In the genomic region with DNA sequence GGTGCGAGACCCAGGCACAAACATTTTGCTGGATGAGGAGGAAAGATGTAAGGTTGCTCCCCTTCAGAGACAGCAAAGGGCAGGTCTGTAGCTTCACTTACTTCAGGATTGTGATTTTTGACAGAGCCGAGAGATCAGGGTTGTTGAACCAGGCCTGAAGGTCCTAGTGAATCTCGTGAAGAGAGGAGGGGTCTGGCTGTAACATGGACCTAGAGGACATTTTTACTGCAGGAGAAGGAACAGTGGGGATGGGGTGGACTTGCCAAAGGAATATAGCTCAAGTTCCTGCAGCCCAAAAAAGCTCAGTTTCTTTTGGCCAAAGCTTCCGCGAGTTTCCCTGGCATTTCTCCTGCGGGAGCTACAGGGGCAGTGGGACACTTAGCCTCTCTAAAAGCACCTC, we compare ENCODE assay signal across 10 cellular contexts. TPM values are rescaled to one million over a fixed set of nuclear protein-coding genes. Genes with fewer than 3 reads are reported as not detected.
A peak's percentile ranks its signal among the peaks of the same experiment; 100 is the strongest.
DNase-seq lines count a peak whose midpoint lies in the region; ATAC-seq and TF ChIP-seq lines count a peak whose summit lies in the region.
"Had no signal": no experiment of that assay in that cellular context is flagged by ENCODE, and none has a peak within 500 bp of the region (broad histone marks: within the 10 kb centered on the region; RNA-seq: fewer than 3 reads in every experiment).

No MANE protein-coding gene starts in this region.

- ATAC-seq in lower lobe of right lung (no peak), GM21786 (IDR thresholded peaks at IDR 0.05; ENCODE audit: unreplicated experiment) (no peak)

- WGBS in HUES64: 85% methylated on average over 6 of the region's 6 CpGs

- H3K27ac ChIP-seq in HUES64 (ENCODE audit: low read depth, low read length) (no peak overlapping the region), coronary artery (peak overlapping the region; percentile 94 to 95), lower lobe of right lung (peak overlapping the region; percentile 93), subcutaneous abdominal adipose tissue (ENCODE audit: low read depth, low read length) (no peak overlapping the region)
- H3K27ac ChIP-seq: WERI-Rb-1 had no signal

- DNase-seq in coronary artery (ENCODE audit: low spot score) (no peak), lower lobe of right lung (no peak), globus pallidus (ENCODE audit: low spot score) (no peak), COR-L47 (lab: John Stamatoyannopoulos, UW) (no peak)
- no peak for DNase-seq in activated CD8-positive, alpha-beta memory T cell treated with anti-CD3 and anti-CD28 coated beads, Interleukin-2, amount 50 U/mL, for 4 hours
- DNase-seq: NCI-H446, WERI-Rb-1 had no signal

- H3K36me3 ChIP-seq in HUES64 (ENCODE audit: insufficient read depth, low read length) (no peaks in the 10 kb centered on the region), lower lobe of right lung (no peaks in the 10 kb centered on the region), subcutaneous abdominal adipose tissue (ENCODE audit: control insufficient read depth in 5 of 5, insufficient read depth in 5 of 5, low read length in 5 of 5) (no peaks in the 10 kb centered on the region)
- H3K36me3 ChIP-seq: WERI-Rb-1 had no signal

- H3K9me3 ChIP-seq in HUES64 (ENCODE audit: insufficient read depth, low read depth, low read length) (no peaks in the 10 kb centered on the region), lower lobe of right lung (no peaks in the 10 kb centered on the region), subcutaneous abdominal adipose tissue (ENCODE audit: control insufficient read depth in 5 of 5, low read length in 5 of 5) (no peaks in the 10 kb centered on the region)

- intact Hi-C loops in lower lobe of right lung (cut with DNase I): no loop called here

- peaks cover 85% of the 10 kb centered on the region for H3K27me3 ChIP-seq in HUES64 (ENCODE audit: insufficient read depth, low read length)
- peaks cover 8% of the 10 kb centered on the region for H3K27me3 ChIP-seq in lower lobe of right lung (ENCODE audit: low read depth)
- H3K27me3 ChIP-seq in subcutaneous abdominal adipose tissue (ENCODE audit: control insufficient read depth in 5 of 5, insufficient read depth in 4 of 5, low read length in 5 of 5): peaks cover 0 to 4% (median 0%) of the 10 kb centered on the region in 5 donors

- 0 out of 2 replicates have a peak overlapping the region, but pooled peaks have one; percentile 72 for H3K4me3 ChIP-seq in HUES64 (ENCODE audit: low read length)
- H3K4me3 ChIP-seq in coronary artery: peak overlapping the region; percentile 90
- peak overlapping the region; percentile 83 for H3K4me3 ChIP-seq in lower lobe of right lung
- peak overlapping the region in 4 of 5 donors; percentile 74 to 87 (median 78) for H3K4me3 ChIP-seq in subcutaneous abdominal adipose tissue (ENCODE audit: low read depth in 1 of 5, low read length in 5 of 5)

- H3K9ac ChIP-seq in HUES64 (ENCODE audit: low read depth, low read length): no peak overlapping the region
- peak overlapping the region in 1 of 5 donors; percentile 59 for H3K9ac ChIP-seq in subcutaneous abdominal adipose tissue (ENCODE audit: low read length in 5 of 5)

- TF ChIP-seq CTCF in coronary artery (IDR thresholded peaks at IDR 0.05): no peak
- no peak for TF ChIP-seq CTCF in lower lobe of right lung (IDR thresholded peaks at IDR 0.05)

- H3K4me1 ChIP-seq in HUES64 (ENCODE audit: insufficient read depth, low read length) (no peaks in the 10 kb centered on the region), lower lobe of right lung (peaks cover 31% of the 10 kb centered on the region), subcutaneous abdominal adipose tissue (ENCODE audit: control insufficient read depth in 5 of 5, insufficient read depth in 5 of 5, low read length in 5 of 5) (peaks cover 2 to 43% (median 31%) of the 10 kb centered on the region in 5 donors)

RNA-seq across cellular contexts. Expression of gene EGFR, which starts 1.0 kb away (rescaled TPM):
- polyA plus RNA-seq in HUES64 (2013, experiment 1 of 2): 1.9 TPM
- 2.9 TPM for polyA plus RNA-seq in HUES64 (2013, experiment 2 of 2)
- 62.7 TPM for total RNA-seq in lower lobe of right lung

Comparison
In these comparisons a context has a peak if more than half of its experiments do, and no peak if none do; other contexts are left out.
1. H3K27ac ChIP-seq: peak in coronary artery (2 of 2) and lower lobe of right lung (single experiment); none in HUES64 (single experiment) and subcutaneous abdominal adipose tissue (single experiment).
2. Peak in every context shown above with its lines, with median percentiles within 50 percentile points of each other: H3K4me3 ChIP-seq.